Comparison of ENCODE assay signal across 14 cellular contexts in the genomic region with DNA sequence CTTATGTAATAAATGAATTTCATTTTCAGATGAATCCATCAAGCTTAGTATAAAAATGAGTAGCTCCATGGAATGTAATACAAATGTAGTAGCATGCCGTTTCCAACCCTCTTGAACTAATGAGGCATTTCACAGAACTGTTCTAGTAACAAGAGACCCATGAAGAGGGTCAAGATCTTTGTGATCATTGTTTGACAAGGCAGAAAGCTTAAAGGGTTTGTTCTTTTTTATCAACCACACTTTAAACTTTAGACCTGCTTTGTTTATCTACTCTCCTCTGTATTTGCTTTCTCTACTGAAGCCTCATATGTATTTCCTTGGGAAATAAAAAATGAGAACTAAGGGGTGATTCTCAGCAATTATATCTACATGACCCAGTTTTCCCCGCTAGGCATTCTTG.
A peak's percentile ranks its signal among the peaks of the same experiment; 100 is the strongest.
DNase-seq lines count a peak whose midpoint lies in the region; FAIRE-seq lines count a peak whose summit lies in the region.
"Had no signal": no experiment of that assay in that cellular context is flagged by ENCODE, and none has a peak within 500 bp of the region (broad histone marks: within the 10 kb centered on the region; RNA-seq: fewer than 3 reads in every experiment).

No MANE protein-coding gene starts in this region.

- peak; percentile 3 for DNase-seq in NCI-H345 (lab: John Stamatoyannopoulos, UW)
- no peak for DNase-seq in NCI-H345 treated with DMSO at 0.1 percent for 48 hours (lab: John Stamatoyannopoulos, UW; ENCODE audit: unreplicated experiment)
- DNase-seq in DMS53 (lab: John Stamatoyannopoulos, UW), result peak; percentile 57
- no peak for DNase-seq in GM18507 (ENCODE audit: extremely low spot score, insufficient read length, low read depth)
- peak; percentile 32 for DNase-seq in left kidney (ENCODE audit: low read depth, low spot score)
- no peak for DNase-seq in activated CD4-positive, alpha-beta T cell treated with anti-CD3 and anti-CD28 coated beads for 4 hours
- no peak for DNase-seq in inferior parietal cortex (ENCODE audit: extremely low spot score)
- DNase-seq: Calu3; CD8-positive, alpha-beta T cell; GOT3; H7; HFFc6 had no signal

- peak; percentile 21 for FAIRE-seq in GM18507 (lab: Jason Lieb, UNC)
- FAIRE-seq: G401.6, GM12891 had no signal

Comparison
In these comparisons a context has a peak if more than half of its experiments do, and no peak if none do; other contexts are left out.
1. DNase-seq: peak in NCI-H345 (single experiment), DMS53 (single experiment) and left kidney (single experiment); none in NCI-H345 treated with DMSO at 0.1 percent for 48 hours (single experiment), GM18507 (single experiment), activated CD4-positive, alpha-beta T cell treated with anti-CD3 and anti-CD28 coated beads for 4 hours (0 of 2) and inferior parietal cortex (single experiment).